In the genomic region with DNA sequence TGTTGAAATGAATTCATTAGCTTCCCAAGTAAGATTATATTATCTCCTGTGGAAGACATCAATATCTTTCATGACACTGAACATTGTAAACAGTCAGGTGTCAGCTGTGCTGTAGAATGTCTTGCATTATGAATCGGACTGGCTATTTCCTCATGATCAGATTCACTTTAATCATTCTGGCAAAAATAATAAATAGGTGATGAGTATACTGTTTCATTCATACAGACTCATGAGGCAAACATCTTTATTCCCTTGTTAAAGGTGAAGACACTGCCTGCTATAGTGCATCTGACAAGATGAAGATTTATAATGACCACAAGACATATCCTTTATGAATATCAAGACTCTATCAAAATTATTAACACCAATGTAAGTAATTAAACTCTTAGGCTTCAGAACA, we compare ENCODE assay signal across 22 cellular contexts. TPM values are rescaled to one million over a fixed set of nuclear protein-coding genes. Genes with fewer than 3 reads are reported as not detected.
DNase-seq lines count a peak whose midpoint lies in the region; ATAC-seq and TF ChIP-seq lines count a peak whose summit lies in the region.
"Had no signal": no experiment of that assay in that cellular context is flagged by ENCODE, and none has a peak within 500 bp of the region (broad histone marks: within the 10 kb centered on the region; RNA-seq: fewer than 3 reads in every experiment).

No MANE protein-coding gene starts in this region.

- no peak overlapping the region for H3K27ac ChIP-seq in CD4-positive, alpha-beta T cell (ENCODE audit: low read depth, low read length)
- H3K27ac ChIP-seq: BLaER1 treated with 17β-estradiol and CSF1 and Interleukin-3, amounts not matched to agents 10 nM and 100 nM had no signal

- POLR2A ChIA-PET in CD4-positive, alpha-beta T cell (lab: Charles Lee), result no interaction called here

- no peak for DNase-seq in activated CD4-positive, alpha-beta T cell treated with anti-CD3 and anti-CD28 coated beads, Interleukin-2, amount 10 ng/mL, durations not matched to agents 24 days and 14 days
- DNase-seq in activated CD4-positive, alpha-beta T cell treated with anti-CD3 and anti-CD28 coated beads, Interleukin-2, amount 50 U/mL, for 1 hour, result no peak
- no peak for DNase-seq in CD4-positive, alpha-beta T cell
- DNase-seq in immature natural killer cell (no peak), NCI-H69 (lab: John Stamatoyannopoulos, UW) (no peak), DMS79 (lab: John Stamatoyannopoulos, UW) (no peak)
- DNase-seq: 8988T; Calu3; CD8-positive, alpha-beta memory T cell; DMS153; Karpas-422; MV-4-11; NCI-H1105 treated with DMSO at 0.1 percent for 48 hours; NCI-H1694; NCI-H2081; NCI-H2171; NCI-H524 treated with DMSO at 0.1 percent for 48 hours; OCI-M1 had no signal

- TF ChIP-seq CTCF in CD4-positive, alpha-beta T cell (IDR thresholded peaks at IDR 0.05), result no peak

- H3K4me1 Mint-ChIP-seq in activated CD4-positive, alpha-beta T cell treated with anti-CD3 and anti-CD28 coated beads, Interleukin-2, amount 10 ng/mL, durations not matched to agents 24 days and 14 days, result peaks cover 12% of the 10 kb centered on the region
- no peaks in the 10 kb centered on the region for H3K4me1 Mint-ChIP-seq in CD4-positive, alpha-beta T cell (ENCODE audit: low read depth)
- peaks cover 11% of the 10 kb centered on the region for H3K4me1 Mint-ChIP-seq in activated T-helper 17 cell treated with anti-CD3 and anti-CD28 coated beads, Interleukin-2, amount 50 U/mL, for 72 hours
- peaks cover 0 to 15% of the 10 kb centered on the region in 2 donors for H3K4me1 Mint-ChIP-seq in immature natural killer cell

- no peaks in the 10 kb centered on the region for H3K27me3 ChIP-seq in CD4-positive, alpha-beta T cell (ENCODE audit: control insufficient read depth, insufficient read depth, low read length)
- H3K27me3 ChIP-seq: BLaER1 treated with 17β-estradiol and CSF1 and Interleukin-3, amounts not matched to agents 10 nM and 100 nM had no signal

- no peaks in the 10 kb centered on the region for H3K9me3 ChIP-seq in CD4-positive, alpha-beta T cell (ENCODE audit: control insufficient read depth, low read length)
- H3K9me3 ChIP-seq: BLaER1 treated with 17β-estradiol and CSF1 and Interleukin-3, amounts not matched to agents 10 nM and 100 nM had no signal

- H3K9me3 Mint-ChIP-seq in activated CD4-positive, alpha-beta T cell treated with anti-CD3 and anti-CD28 coated beads, Interleukin-2, amount 10 ng/mL, durations not matched to agents 24 days and 14 days, result no peaks in the 10 kb centered on the region
- H3K9me3 Mint-ChIP-seq in CD4-positive, alpha-beta T cell, result no peaks in the 10 kb centered on the region
- H3K9me3 Mint-ChIP-seq in activated T-helper 17 cell treated with anti-CD3 and anti-CD28 coated beads, Interleukin-2, amount 50 U/mL, for 72 hours, result no peaks in the 10 kb centered on the region
- no peaks in the 10 kb centered on the region for H3K9me3 Mint-ChIP-seq in immature natural killer cell
- H3K9me3 Mint-ChIP-seq: CD8-positive, alpha-beta memory T cell had no signal

- intact Hi-C loops in activated CD4-positive, alpha-beta T cell treated with anti-CD3 and anti-CD28 coated beads, Interleukin-2, amount 10 ng/mL, durations not matched to agents 24 days and 14 days (cut with micrococcal nuclease), result loop anchor here (2.0 kb wide), 1 partner anchor 16 kb away; no protein-coding TSS in a partner anchor
- intact Hi-C loops in CD4-positive, alpha-beta T cell (cut with DNase I, micrococcal nuclease), result no loop called here

- peak overlapping the region; percentile 28 for H3K27ac Mint-ChIP-seq in activated CD4-positive, alpha-beta T cell treated with anti-CD3 and anti-CD28 coated beads, Interleukin-2, amount 10 ng/mL, durations not matched to agents 24 days and 14 days
- peak overlapping the region; percentile 45 for H3K27ac Mint-ChIP-seq in CD4-positive, alpha-beta T cell
- peak overlapping the region; percentile 66 for H3K27ac Mint-ChIP-seq in activated T-helper 17 cell treated with anti-CD3 and anti-CD28 coated beads, Interleukin-2, amount 50 U/mL, for 72 hours
- H3K27ac Mint-ChIP-seq in immature natural killer cell, result peak overlapping the region in 4 of 6 donors; percentile 16 to 67 (median 28)

- peaks cover 63% of the 10 kb centered on the region for H3K36me3 Mint-ChIP-seq in activated CD4-positive, alpha-beta T cell treated with anti-CD3 and anti-CD28 coated beads, Interleukin-2, amount 10 ng/mL, durations not matched to agents 24 days and 14 days (ENCODE audit: low read depth)
- H3K36me3 Mint-ChIP-seq in CD4-positive, alpha-beta T cell (ENCODE audit: low read depth), result peaks cover 94% of the 10 kb centered on the region
- H3K36me3 Mint-ChIP-seq in activated T-helper 17 cell treated with anti-CD3 and anti-CD28 coated beads, Interleukin-2, amount 50 U/mL, for 72 hours (ENCODE audit: low read depth), result peaks cover 100% of the 10 kb centered on the region
- H3K36me3 Mint-ChIP-seq in immature natural killer cell, result peaks cover 10 to 53% (median 32%) of the 10 kb centered on the region in 3 donors

- H3K4me3 Mint-ChIP-seq in activated CD4-positive, alpha-beta T cell treated with anti-CD3 and anti-CD28 coated beads, Interleukin-2, amount 10 ng/mL, durations not matched to agents 24 days and 14 days, result no peak overlapping the region
- H3K4me3 Mint-ChIP-seq in CD4-positive, alpha-beta T cell, result no peak overlapping the region
- H3K4me3 Mint-ChIP-seq in activated T-helper 17 cell treated with anti-CD3 and anti-CD28 coated beads, Interleukin-2, amount 50 U/mL, for 72 hours, result no peak overlapping the region
- H3K4me3 Mint-ChIP-seq in immature natural killer cell, result no peak overlapping the region
- H3K4me3 Mint-ChIP-seq: CD8-positive, alpha-beta memory T cell had no signal

- CTCF ChIA-PET in CD4-positive, alpha-beta T cell (lab: Charles Lee), result no interaction called here

- no peak for ATAC-seq in CD4-positive, alpha-beta T cell (ENCODE audit: poor library complexity)
- no peak for ATAC-seq in activated T-helper 17 cell treated with anti-CD3 and anti-CD28 coated beads, Interleukin-2, amount 50 U/mL, for 72 hours (replicated peaks)
- no peak for ATAC-seq in HG03469 (IDR thresholded peaks at IDR 0.05; ENCODE audit: unreplicated experiment)
- ATAC-seq: Right ventricle myocardium inferior had no signal

- no peaks in the 10 kb centered on the region for H3K27me3 Mint-ChIP-seq in activated CD4-positive, alpha-beta T cell treated with anti-CD3 and anti-CD28 coated beads, Interleukin-2, amount 10 ng/mL, durations not matched to agents 24 days and 14 days
- no peaks in the 10 kb centered on the region for H3K27me3 Mint-ChIP-seq in CD4-positive, alpha-beta T cell
- no peaks in the 10 kb centered on the region for H3K27me3 Mint-ChIP-seq in activated T-helper 17 cell treated with anti-CD3 and anti-CD28 coated beads, Interleukin-2, amount 50 U/mL, for 72 hours
- H3K27me3 Mint-ChIP-seq in immature natural killer cell (ENCODE audit: low read depth in 3 of 3), result peaks cover 0 to 1% (median 0%) of the 10 kb centered on the region in 3 donors
- H3K27me3 Mint-ChIP-seq: CD8-positive, alpha-beta memory T cell had no signal

RNA-seq across cellular contexts. Expression of gene ARL6IP1, which starts 51.3 kb away (rescaled TPM):
- total RNA-seq in activated CD4-positive, alpha-beta T cell treated with anti-CD3 and anti-CD28 coated beads, Interleukin-2, amount 10 ng/mL, durations not matched to agents 24 days and 14 days, result 97.2 and 98.5 TPM in 2 replicates
- 100 to 1,000 TPM; 109 to 111 TPM for total RNA-seq in CD4-positive, alpha-beta T cell
- total RNA-seq in activated T-helper 17 cell treated with anti-CD3 and anti-CD28 coated beads, Interleukin-2, amount 50 U/mL, for 72 hours, result 100 to 1,000 TPM; 120 to 133 TPM
- polyA plus RNA-seq in immature natural killer cell, result 100 to 1,000 TPM; 267 to 497 (median 308) TPM
